Comparison of ENCODE assay signal across 8 cellular contexts in genomic region chr5:90135979-90136378, GRCh38.
A peak's percentile ranks its signal among the peaks of the same experiment; 100 is the strongest.
DNase-seq lines count a peak whose midpoint lies in the region; ATAC-seq and TF ChIP-seq lines count a peak whose summit lies in the region.
"Had no signal": no experiment of that assay in that cellular context is flagged by ENCODE, and none has a peak within 500 bp of the region (broad histone marks: within the 10 kb centered on the region; RNA-seq: fewer than 3 reads in every experiment).

No MANE protein-coding gene starts in this region.

- peaks cover 4% of the 10 kb centered on the region for H3K9me3 ChIP-seq in endodermal cell (ENCODE audit: control insufficient read depth, low read length)

- H3K36me3 Mint-ChIP-seq in endodermal cell (ENCODE audit: low read depth), result no peaks in the 10 kb centered on the region
- H3K36me3 Mint-ChIP-seq in stimulated activated effector memory CD8-positive, alpha-beta T cell treated with anti-CD3 and anti-CD28 coated beads, Interleukin-12 subunit alpha, Interleukin-12 subunit beta, amount 100 ng/mL, for 72 hours, result no peaks in the 10 kb centered on the region

- H3K27ac Mint-ChIP-seq in endodermal cell, result no peak overlapping the region
- H3K27ac Mint-ChIP-seq in stimulated activated effector memory CD8-positive, alpha-beta T cell treated with anti-CD3 and anti-CD28 coated beads, Interleukin-12 subunit alpha, Interleukin-12 subunit beta, amount 100 ng/mL, for 72 hours, result no peak overlapping the region

- H3K9ac ChIP-seq in endodermal cell (ENCODE audit: extremely low read depth, low read length, poor library complexity, severe bottlenecking), result no peak overlapping the region

- H3K27me3 Mint-ChIP-seq in endodermal cell (ENCODE audit: insufficient read depth), result no peaks in the 10 kb centered on the region

- H3K27ac ChIP-seq in endodermal cell (ENCODE audit: low read depth, low read length), result no peak overlapping the region

- ATAC-seq in GM18909 (IDR thresholded peaks at IDR 0.05; ENCODE audit: poor library complexity, unreplicated experiment) (peak; percentile 39), HG03565 (IDR thresholded peaks at IDR 0.05; ENCODE audit: unreplicated experiment) (no peak)
- peak; percentile 22 for ATAC-seq in stimulated activated effector memory CD8-positive, alpha-beta T cell treated with anti-CD3 and anti-CD28 coated beads, Interleukin-12 subunit alpha, Interleukin-12 subunit beta, amount 100 ng/mL, for 72 hours

- no peaks in the 10 kb centered on the region for H3K36me3 ChIP-seq in endodermal cell (ENCODE audit: control insufficient read depth, insufficient read depth, low read length)

- H3K4me3 Mint-ChIP-seq in endodermal cell, result no peak overlapping the region
- H3K4me3 Mint-ChIP-seq in stimulated activated effector memory CD8-positive, alpha-beta T cell treated with anti-CD3 and anti-CD28 coated beads, Interleukin-12 subunit alpha, Interleukin-12 subunit beta, amount 100 ng/mL, for 72 hours, result no peak overlapping the region

- DNase-seq in NCI-H2029 treated with DMSO at 0.1 percent for 48 hours (lab: John Stamatoyannopoulos, UW), result peak; percentile 55
- peak; percentile 89 for DNase-seq in endodermal cell
- DNase-seq in stimulated activated effector memory CD8-positive, alpha-beta T cell treated with anti-CD3 and anti-CD28 coated beads, Interleukin-12 subunit alpha, Interleukin-12 subunit beta, amount 100 ng/mL, for 72 hours (ENCODE audit: low spot score in 2 of 2), result no peak
- no peak for DNase-seq in superior temporal gyrus (ENCODE audit: extremely low spot score)
- DNase-seq in stimulated activated CD4-positive, alpha-beta T cell treated with anti-CD3 and anti-CD28 coated beads, Interleukin-1b, Interleukin-23, amount 100 ng/mL, for 48 hours, result no peak
- DNase-seq: activated naive CD4-positive, alpha-beta T cell had no signal

- H3K9me3 Mint-ChIP-seq in endodermal cell, result no peaks in the 10 kb centered on the region
- H3K9me3 Mint-ChIP-seq in stimulated activated effector memory CD8-positive, alpha-beta T cell treated with anti-CD3 and anti-CD28 coated beads, Interleukin-12 subunit alpha, Interleukin-12 subunit beta, amount 100 ng/mL, for 72 hours, result no peaks in the 10 kb centered on the region

- peaks cover 2% of the 10 kb centered on the region for H3K4me1 ChIP-seq in endodermal cell (ENCODE audit: control insufficient read depth, insufficient read depth, low read length)

- WGBS in endodermal cell (ENCODE audit: insufficient coverage in 1 of 2, insufficient read length in 1 of 2), 2 experiments, result 72 to 78% methylated on average over 3 to 6 of the region's 6 CpGs

- no peaks in the 10 kb centered on the region for H3K27me3 ChIP-seq in endodermal cell (ENCODE audit: control insufficient read depth, insufficient read depth, low read length, poor library complexity, severe bottlenecking)

- peak; percentile 89 for TF ChIP-seq CTCF in endodermal cell (conservative IDR thresholded peaks at IDR 0.05)

- peaks cover 13% of the 10 kb centered on the region for H3K4me1 Mint-ChIP-seq in endodermal cell
- no peaks in the 10 kb centered on the region for H3K4me1 Mint-ChIP-seq in stimulated activated effector memory CD8-positive, alpha-beta T cell treated with anti-CD3 and anti-CD28 coated beads, Interleukin-12 subunit alpha, Interleukin-12 subunit beta, amount 100 ng/mL, for 72 hours

- no peak overlapping the region for H3K4me3 ChIP-seq in endodermal cell (ENCODE audit: low read length)

Comparison
In these comparisons a context has a peak if more than half of its experiments do, and no peak if none do; other contexts are left out.
1. DNase-seq: peak in NCI-H2029 treated with DMSO at 0.1 percent for 48 hours (single experiment) and endodermal cell (single experiment); none in stimulated activated effector memory CD8-positive, alpha-beta T cell treated with anti-CD3 and anti-CD28 coated beads, Interleukin-12 subunit alpha, Interleukin-12 subunit beta, amount 100 ng/mL, for 72 hours (0 of 2), superior temporal gyrus (single experiment) and stimulated activated CD4-positive, alpha-beta T cell treated with anti-CD3 and anti-CD28 coated beads, Interleukin-1b, Interleukin-23, amount 100 ng/mL, for 48 hours (single experiment).